In genomic region chr14:35986219-35986573, GRCh38 we compare ENCODE assay signal across 11 cellular contexts.
A peak's percentile ranks its signal among the peaks of the same experiment; 100 is the strongest.
DNase-seq lines count a peak whose midpoint lies in the region; ATAC-seq, FAIRE-seq and TF ChIP-seq lines count a peak whose summit lies in the region.
"Had no signal": no experiment of that assay in that cellular context is flagged by ENCODE, and none has a peak within 500 bp of the region (broad histone marks: within the 10 kb centered on the region; RNA-seq: fewer than 3 reads in every experiment).

No MANE protein-coding gene starts in this region.

- peak; percentile 55 for ATAC-seq in GM21360 (IDR thresholded peaks at IDR 0.05; ENCODE audit: unreplicated experiment)
- ATAC-seq in HG03066 (IDR thresholded peaks at IDR 0.05; ENCODE audit: low read depth, unreplicated experiment), result peak; percentile 75
- ATAC-seq: right cardiac atrium had no signal

- FAIRE-seq in GM18507 (lab: Jason Lieb, UNC), result peak; percentile 72

- POLR2A ChIA-PET in HEK293T (lab: Yijun Ruan, JAX), result no interaction called here

- DNase-seq in GM18507 (ENCODE audit: extremely low spot score, insufficient read length, low read depth) (no peak), RPMI7951 (ENCODE audit: low read depth) (peak; percentile 13), NCI-H345 treated with DMSO at 0.1 percent for 48 hours (lab: John Stamatoyannopoulos, UW; ENCODE audit: unreplicated experiment) (no peak), HEK293T (ENCODE audit: extremely low spot score) (no peak), SHP77 (lab: John Stamatoyannopoulos, UW) (no peak), AML-193 (lab: John Stamatoyannopoulos, UW) (no peak)
- DNase-seq: mesendoderm, NCI-H187, right cardiac atrium had no signal

- CTCF ChIA-PET in HEK293T (lab: Yijun Ruan, JAX), result interaction anchor here (1.0 kb wide), 1 partner anchor 83 kb away, joined by 3 read pairs; no protein-coding TSS in a partner anchor

TF ChIP-seq in HEK293T, 16 proteins besides CTCF, POLR2A, EP300 and RAD21:
- TF ChIP-seq SUZ12 (IDR thresholded peaks at IDR 0.05) (no peak), FOXK2 (IDR thresholded peaks at IDR 0.05) (no peak), L3MBTL2 (conservative IDR thresholded peaks at IDR 0.05) (no peak), ZNF384 (IDR thresholded peaks at IDR 0.05) (no peak), LEF1 (IDR thresholded peaks at IDR 0.05; ENCODE audit: borderline replicate concordance) (no peak)
